ENCODE assay signal across 18 cellular contexts in the genomic region with DNA sequence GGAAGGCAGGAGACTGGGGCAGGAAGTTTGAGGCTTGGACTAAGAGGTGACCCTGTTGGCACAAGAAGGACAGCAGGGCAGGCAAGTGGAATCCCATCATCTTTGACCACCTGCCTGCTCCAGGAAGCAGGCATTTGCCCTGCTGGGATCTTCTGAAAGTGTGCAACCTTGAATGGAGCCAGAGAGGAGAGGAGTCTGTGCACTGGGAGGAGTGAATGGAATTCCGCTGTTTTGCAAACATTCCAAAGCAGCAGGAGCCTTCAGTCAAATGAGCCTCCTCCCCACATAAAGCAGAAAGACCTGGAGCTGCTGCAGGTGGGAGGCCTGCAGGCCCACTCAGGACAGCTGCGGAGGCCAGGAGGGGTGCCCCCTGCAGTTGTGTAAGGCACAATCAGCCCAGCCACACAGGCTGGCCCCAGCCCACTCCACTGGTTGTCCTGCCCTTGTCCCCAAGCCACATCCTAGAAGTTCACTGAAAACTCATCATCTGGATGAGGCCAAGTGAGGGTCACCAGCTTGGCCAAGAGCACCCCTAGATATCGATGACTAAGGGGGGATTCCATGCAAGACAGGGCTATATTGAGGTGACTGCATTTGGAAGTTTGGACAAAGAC.
"Had no signal": no experiment of that assay in that cellular context is flagged by ENCODE, and none has a peak within 500 bp of the region (broad histone marks: within the 10 kb centered on the region; RNA-seq: fewer than 3 reads in every experiment).

No MANE protein-coding gene starts in this region.

- H3K4me1 ChIP-seq: right atrium auricular region had no signal

- H3K27ac ChIP-seq: right atrium auricular region had no signal

- H3K36me3 ChIP-seq: right atrium auricular region had no signal

- ATAC-seq: activated CD8-positive, alpha-beta T cell treated with anti-CD3 and anti-CD28 coated beads for 36 hours; activated T-cell treated with anti-CD3 and anti-CD28 coated beads, Interleukin-2, amount 50 U/mL, for 4 hours; left cardiac atrium had no signal

- H3K9me3 ChIP-seq: right atrium auricular region had no signal

- H3K27me3 ChIP-seq: right atrium auricular region had no signal

- DNase-seq: activated CD8-positive, alpha-beta T cell treated with anti-CD3 and anti-CD28 coated beads for 36 hours; activated effector memory CD4-positive, alpha-beta T cell treated with Interleukin-2 at 50 U/mL for 16 hours; activated naive CD4-positive, alpha-beta T cell treated with anti-CD3 and anti-CD28 coated beads, Interleukin-2, amount 50 U/mL, for 16 hours; activated T-cell treated with anti-CD3 and anti-CD28 coated beads, Interleukin-2, amount 50 U/mL, for 4 hours; caudate nucleus; cortex of kidney; effector CD4-positive, alpha-beta T cell; foreskin melanocyte; left cardiac atrium; naive B cell; occipital lobe; small intestine; stimulated activated CD4-positive, alpha-beta T cell treated with anti-CD3 and anti-CD28 coated beads, Interleukin-4, amount 100 ng/mL, for 4 hours; stimulated activated CD8-positive, alpha-beta memory T cell treated with anti-CD3 and anti-CD28 coated beads, Interleukin-4, amount 100 ng/mL, for 48 hours; stimulated activated naive CD4-positive, alpha-beta T cell treated with Interleukin-2 at 50 U/mL for 16 hours; substantia nigra had no signal

- H3K4me3 ChIP-seq: lung, right atrium auricular region had no signal
